14 cellular contexts compared by ENCODE assay signal in genomic region chr13:73497430-73497829, GRCh38.
DNase-seq lines count a peak whose midpoint lies in the region; ATAC-seq and TF ChIP-seq lines count a peak whose summit lies in the region.
"Had no signal": no experiment of that assay in that cellular context is flagged by ENCODE, and none has a peak within 500 bp of the region (broad histone marks: within the 10 kb centered on the region; RNA-seq: fewer than 3 reads in every experiment).

No MANE protein-coding gene starts in this region.

- CTCF ChIA-PET in RWPE1 (lab: Yijun Ruan, JAX), result interaction anchor here (0.7 kb wide), 1 partner anchor 890 kb away, joined by 3 read pairs; no protein-coding TSS in a partner anchor

- no peak overlapping the region for H3K27ac Mint-ChIP-seq in activated T-helper 1 cell treated with anti-CD3 and anti-CD28 coated beads, Interleukin-12 subunit alpha, Interleukin-12 subunit beta, Interleukin-2, Interleukin-4 antibody, amounts not matched to agents 30 ng/mL and 10 ng/mL and 1 ng/mL, durations not matched to agents 14 hours and 24 hours and 36 hours
- H3K27ac Mint-ChIP-seq: CD4-positive, alpha-beta memory T cell had no signal

- ATAC-seq in GM18907 (IDR thresholded peaks at IDR 0.05; ENCODE audit: unreplicated experiment), result no peak
- ATAC-seq: GM12878 had no signal

- H3K4me3 Mint-ChIP-seq in activated T-helper 1 cell treated with anti-CD3 and anti-CD28 coated beads, Interleukin-12 subunit alpha, Interleukin-12 subunit beta, Interleukin-2, Interleukin-4 antibody, amounts not matched to agents 30 ng/mL and 10 ng/mL and 1 ng/mL, durations not matched to agents 14 hours and 24 hours and 36 hours, result no peak overlapping the region
- H3K4me3 Mint-ChIP-seq: CD4-positive, alpha-beta memory T cell had no signal

- peaks cover 6% of the 10 kb centered on the region for H3K4me1 Mint-ChIP-seq in activated T-helper 1 cell treated with anti-CD3 and anti-CD28 coated beads, Interleukin-12 subunit alpha, Interleukin-12 subunit beta, Interleukin-2, Interleukin-4 antibody, amounts not matched to agents 30 ng/mL and 10 ng/mL and 1 ng/mL, durations not matched to agents 14 hours and 24 hours and 36 hours (ENCODE audit: low read depth)

- POLR2A ChIA-PET in RWPE1 (lab: Yijun Ruan, JAX; ENCODE audit: low non-redundant PET), result no interaction called here

- intact Hi-C loops in activated T-helper 1 cell treated with anti-CD3 and anti-CD28 coated beads, Interleukin-12 subunit alpha, Interleukin-12 subunit beta, Interleukin-2, Interleukin-4 antibody, amounts not matched to agents 30 ng/mL and 10 ng/mL and 1 ng/mL, durations not matched to agents 14 hours and 24 hours and 36 hours (cut with micrococcal nuclease), result no loop called here

- H3K9me3 Mint-ChIP-seq in activated T-helper 1 cell treated with anti-CD3 and anti-CD28 coated beads, Interleukin-12 subunit alpha, Interleukin-12 subunit beta, Interleukin-2, Interleukin-4 antibody, amounts not matched to agents 30 ng/mL and 10 ng/mL and 1 ng/mL, durations not matched to agents 14 hours and 24 hours and 36 hours, result no peaks in the 10 kb centered on the region
- H3K9me3 Mint-ChIP-seq: CD4-positive, alpha-beta memory T cell had no signal

- H3K36me3 Mint-ChIP-seq in activated T-helper 1 cell treated with anti-CD3 and anti-CD28 coated beads, Interleukin-12 subunit alpha, Interleukin-12 subunit beta, Interleukin-2, Interleukin-4 antibody, amounts not matched to agents 30 ng/mL and 10 ng/mL and 1 ng/mL, durations not matched to agents 14 hours and 24 hours and 36 hours (ENCODE audit: low read depth), result no peaks in the 10 kb centered on the region
- H3K36me3 Mint-ChIP-seq: CD4-positive, alpha-beta memory T cell had no signal

- no peak for TF ChIP-seq CTCF in RWPE1 (conservative IDR thresholded peaks at IDR 0.05; ENCODE audit: low read depth)

- H3K27ac ChIP-seq in RWPE1 (no peak overlapping the region), epithelial cell of prostate (peak overlapping the region; percentile 88), skin epidermis (peak overlapping the region in 16 of 21 experiments; percentile 2 to 67 (median 38))
- H3K27ac ChIP-seq: C4-2B, GM23248 had no signal

- DNase-seq in HPDE6-E6E7 (ENCODE audit: extremely low spot score) (peak; percentile 88), RWPE1 (ENCODE audit: low spot score) (peak; percentile 85), epithelial cell of prostate (ENCODE audit: low read depth, low spot score) (peak; percentile 98)
- no peak for DNase-seq in activated T-helper 1 cell treated with anti-CD3 and anti-CD28 coated beads, Interleukin-12 subunit alpha, Interleukin-12 subunit beta, Interleukin-2, Interleukin-4 antibody, amounts not matched to agents 30 ng/mL and 10 ng/mL and 1 ng/mL, durations not matched to agents 14 hours and 24 hours and 36 hours (ENCODE audit: low spot score)
- no peak for DNase-seq in activated CD4-positive, alpha-beta T cell treated with anti-CD3 and anti-CD28 coated beads for 48 hours
- DNase-seq: BE2C; CD4-positive, alpha-beta memory T cell; DMS79; GM23248; H7 had no signal

- no peaks in the 10 kb centered on the region for H3K27me3 Mint-ChIP-seq in activated T-helper 1 cell treated with anti-CD3 and anti-CD28 coated beads, Interleukin-12 subunit alpha, Interleukin-12 subunit beta, Interleukin-2, Interleukin-4 antibody, amounts not matched to agents 30 ng/mL and 10 ng/mL and 1 ng/mL, durations not matched to agents 14 hours and 24 hours and 36 hours (ENCODE audit: insufficient read depth)
- H3K27me3 Mint-ChIP-seq: CD4-positive, alpha-beta memory T cell had no signal

- H3K4me3 ChIP-seq in skin epidermis, result no peak overlapping the region
- H3K4me3 ChIP-seq: GM12878, GM23248 had no signal

Comparison
In these comparisons a context has a peak if more than half of its experiments do, and no peak if none do; other contexts are left out.
1. DNase-seq: peak in HPDE6-E6E7 (single experiment), RWPE1 (single experiment) and epithelial cell of prostate (single experiment); none in activated T-helper 1 cell treated with anti-CD3 and anti-CD28 coated beads, Interleukin-12 subunit alpha, Interleukin-12 subunit beta, Interleukin-2, Interleukin-4 antibody, amounts not matched to agents 30 ng/mL and 10 ng/mL and 1 ng/mL, durations not matched to agents 14 hours and 24 hours and 36 hours (single experiment) and activated CD4-positive, alpha-beta T cell treated with anti-CD3 and anti-CD28 coated beads for 48 hours (single experiment).